Comparison of ENCODE assay signal across 8 cellular contexts in the genomic region with DNA sequence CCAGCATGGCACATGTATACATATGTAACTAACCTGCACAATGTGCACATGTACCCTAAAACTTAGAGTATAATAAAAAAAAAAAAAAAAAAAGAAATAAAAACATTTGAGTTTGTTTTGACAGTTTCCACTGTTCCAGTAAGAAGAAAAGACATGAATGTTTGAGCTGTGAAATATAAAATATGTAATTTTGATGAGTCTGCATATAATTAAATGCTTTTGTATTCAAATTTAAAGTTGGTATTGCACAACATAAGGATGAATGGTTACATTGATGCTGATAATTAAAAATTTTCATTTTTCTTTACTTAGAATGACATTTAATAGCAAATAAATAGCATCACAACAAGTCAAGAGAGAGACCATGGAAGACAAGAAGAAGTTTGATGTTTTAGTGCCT.
"Had no signal": no experiment of that assay in that cellular context is flagged by ENCODE, and none has a peak within 500 bp of the region (broad histone marks: within the 10 kb centered on the region; RNA-seq: fewer than 3 reads in every experiment).

No MANE protein-coding gene starts in this region.

- ATAC-seq: HCT116 had no signal

- DNase-seq: GM23248, GOT3, H7, HFFc6, KG1 had no signal

- H3K27ac ChIP-seq: GM23248, HL-60 had no signal

- H3K36me3 ChIP-seq: HAP-1 had no signal

- H3K9ac ChIP-seq: GM23248 had no signal

- H3K4me1 ChIP-seq: HAP-1 had no signal

- H3K9me3 ChIP-seq: HAP-1 had no signal

- H2AFZ ChIP-seq: GM23248 had no signal

- H3K4me3 ChIP-seq: GM23248, HAP-1 had no signal
